18 cellular contexts compared by ENCODE assay signal in genomic region chr3:85790445-85791030, GRCh38.
DNase-seq lines count a peak whose midpoint lies in the region; ATAC-seq, FAIRE-seq and TF ChIP-seq lines count a peak whose summit lies in the region.
"Had no signal": no experiment of that assay in that cellular context is flagged by ENCODE, and none has a peak within 500 bp of the region (broad histone marks: within the 10 kb centered on the region; RNA-seq: fewer than 3 reads in every experiment).

No MANE protein-coding gene starts in this region.

- no peak overlapping the region for H3K4me3 ChIP-seq in GM23338
- no peak overlapping the region for H3K4me3 ChIP-seq in kidney (ENCODE audit: low read length in 2 of 2)
- H3K4me3 ChIP-seq in CD8-positive, alpha-beta memory T cell (ENCODE audit: low read length): no peak overlapping the region

- H3K9me3 ChIP-seq in kidney (ENCODE audit: control insufficient read depth in 1 of 2, low read length in 2 of 2): no peaks in the 10 kb centered on the region
- H3K9me3 ChIP-seq in CD8-positive, alpha-beta memory T cell (ENCODE audit: low read length): no peaks in the 10 kb centered on the region
- H3K9me3 ChIP-seq: SK-N-SH had no signal

- CTCF ChIA-PET in CD8-positive, alpha-beta memory T cell (lab: Charles Lee): no interaction called here
- CTCF ChIA-PET in RWPE1 (lab: Yijun Ruan, JAX): no interaction called here

- peak overlapping the region; percentile 46; the same call in 1 of the 2 replicates for H3K27ac Mint-ChIP-seq in GM23338
- H3K27ac Mint-ChIP-seq in CD8-positive, alpha-beta memory T cell: no peak overlapping the region

- intact Hi-C loops in kidney (cut with DNase I): no loop called here

- TF ChIP-seq CTCF in GM23338 (conservative IDR thresholded peaks at IDR 0.05; ENCODE audit: low read depth in 2 of 2): no peak
- no peak for TF ChIP-seq CTCF in kidney (IDR thresholded peaks at IDR 0.05; ENCODE audit: borderline replicate concordance, extremely low read depth, insufficient read depth)
- TF ChIP-seq CTCF in RWPE1 (conservative IDR thresholded peaks at IDR 0.05; ENCODE audit: low read depth): no peak

- no peaks in the 10 kb centered on the region for H3K27me3 Mint-ChIP-seq in GM23338 (ENCODE audit: insufficient read depth, low read depth, poor library complexity)
- no peaks in the 10 kb centered on the region for H3K27me3 Mint-ChIP-seq in CD8-positive, alpha-beta memory T cell

- POLR2A ChIA-PET in CD8-positive, alpha-beta memory T cell (lab: Charles Lee): no interaction called here
- POLR2A ChIA-PET in RWPE1 (lab: Yijun Ruan, JAX; ENCODE audit: low non-redundant PET): no interaction called here

- no peak overlapping the region for H3K9ac ChIP-seq in kidney (ENCODE audit: low read length in 2 of 2)
- H3K9ac ChIP-seq: SK-N-SH had no signal

- DNase-seq in GM23338 (ENCODE audit: low spot score): peak; percentile 17
- DNase-seq in NCI-H1092 (lab: John Stamatoyannopoulos, UW): peak; percentile 49
- peak; percentile 94 to 96 for DNase-seq in cerebellar nuclear complex (lab: John Stamatoyannopoulos, UW)
- peak; percentile 22 for DNase-seq in kidney
- no peak for DNase-seq in hippocampal formation (lab: John Stamatoyannopoulos, UW)
- no peak for DNase-seq in CD8-positive, alpha-beta memory T cell
- DNase-seq in RWPE1 (ENCODE audit: low spot score): no peak
- DNase-seq: ACHN, GDM1, MM.1S, NCI-H1105, NCI-H1694 treated with DMSO at 0.1 percent for 48 hours, NCI-H2171, NCI-H446 treated with DMSO at 0.1 percent for 48 hours, NCI-H748 treated with DMSO at 0.1 percent for 48 hours, SHP77 treated with DMSO at 0.1 percent for 48 hours, SK-N-SH had no signal

- H3K79me2 ChIP-seq in GM23338 (replicated peaks; ENCODE audit: insufficient read depth): no peaks in the 10 kb centered on the region

- no peak for FAIRE-seq in kidney (lab: Jason Lieb, UNC)
- FAIRE-seq: D721Med had no signal

- peak; percentile 54 for ATAC-seq in GM23338

- peaks cover 11% of the 10 kb centered on the region; the same call in 2 of the 3 replicates for H3K4me1 Mint-ChIP-seq in GM23338
- H3K4me1 Mint-ChIP-seq in CD8-positive, alpha-beta memory T cell: no peaks in the 10 kb centered on the region

- no peaks in the 10 kb centered on the region for H3K27me3 ChIP-seq in GM23338 (ENCODE audit: insufficient read depth)
- no peaks in the 10 kb centered on the region for H3K27me3 ChIP-seq in CD8-positive, alpha-beta memory T cell (ENCODE audit: insufficient read depth, low read length, poor library complexity, severe bottlenecking)

- H3K36me3 ChIP-seq in GM23338 (ENCODE audit: insufficient read depth) (no peaks in the 10 kb centered on the region), kidney (ENCODE audit: control insufficient read depth in 1 of 2, insufficient read depth in 2 of 2, low read length in 2 of 2) (no peaks in the 10 kb centered on the region)
- H3K36me3 ChIP-seq in CD8-positive, alpha-beta memory T cell (ENCODE audit: insufficient read depth, low read length): no peaks in the 10 kb centered on the region

- H3K4me2 ChIP-seq in GM23338: 0 out of 2 replicates have a peak overlapping the region, but pooled peaks have one; percentile 30
- H3K4me2 ChIP-seq: SK-N-SH had no signal

- no peaks in the 10 kb centered on the region for H3K9me2 ChIP-seq in GM23338 (ENCODE audit: insufficient read depth)
- H3K9me2 ChIP-seq: SK-N-SH had no signal

- no peaks in the 10 kb centered on the region for H4K20me1 ChIP-seq in GM23338 (replicated peaks; ENCODE audit: insufficient read depth)

- no peaks in the 10 kb centered on the region for H3K9me3 Mint-ChIP-seq in GM23338
- H3K9me3 Mint-ChIP-seq in CD8-positive, alpha-beta memory T cell: peaks cover 3 to 21% (median 9%) of the 10 kb centered on the region in 5 donors

- no peak overlapping the region for H3K4me3 Mint-ChIP-seq in GM23338
- H3K4me3 Mint-ChIP-seq in CD8-positive, alpha-beta memory T cell: no peak overlapping the region

- peaks cover 8% of the 10 kb centered on the region; the same call in 1 of the 2 replicates for H3K4me1 ChIP-seq in GM23338 (ENCODE audit: insufficient read depth)
- H3K4me1 ChIP-seq in kidney (ENCODE audit: control insufficient read depth in 1 of 2, insufficient read depth in 1 of 2, low read depth in 1 of 2, low read length in 2 of 2): no peaks in the 10 kb centered on the region
- no peaks in the 10 kb centered on the region for H3K4me1 ChIP-seq in CD8-positive, alpha-beta memory T cell (ENCODE audit: insufficient read depth, low read length)

- no peak overlapping the region for H2AFZ ChIP-seq in GM23338

- no peaks in the 10 kb centered on the region for H3F3A ChIP-seq in GM23338 (replicated peaks; ENCODE audit: low read depth)

- no peaks in the 10 kb centered on the region for H3K36me3 Mint-ChIP-seq in GM23338 (ENCODE audit: low read depth)
- no peaks in the 10 kb centered on the region for H3K36me3 Mint-ChIP-seq in CD8-positive, alpha-beta memory T cell

- H3K27ac ChIP-seq in GM23338 (ENCODE audit: low read depth) (no peak overlapping the region), kidney (ENCODE audit: low read depth in 2 of 2, low read length in 2 of 2) (no peak overlapping the region), RWPE1 (no peak overlapping the region)
- no peak overlapping the region for H3K27ac ChIP-seq in CD8-positive, alpha-beta memory T cell (ENCODE audit: low read depth, low read length)

TF ChIP-seq in GM23338, 12 proteins besides CTCF, POLR2A, EP300 and RAD21:
- no peak for TF ChIP-seq EZH2 (IDR thresholded peaks at IDR 0.05; ENCODE audit: low read depth, unreplicated experiment)
- no peak for TF ChIP-seq POLR2AphosphoS5 (IDR thresholded peaks at IDR 0.05; ENCODE audit: low read depth)
- no peak for TF ChIP-seq STAT1 (IDR thresholded peaks at IDR 0.05; ENCODE audit: unreplicated experiment)
- no peak for TF ChIP-seq REST (IDR thresholded peaks at IDR 0.05; ENCODE audit: unreplicated experiment)
- TF ChIP-seq ZNF114 (CRISPR knock-in tag; IDR thresholded peaks at IDR 0.05): no peak
- no peak for TF ChIP-seq ETS1 (IDR thresholded peaks at IDR 0.05)

Comparison
In these comparisons a context has a peak if more than half of its experiments do, and no peak if none do; other contexts are left out.
1. DNase-seq: peak in GM23338 (single experiment), NCI-H1092 (single experiment), cerebellar nuclear complex (2 of 2) and kidney (single experiment); none in hippocampal formation (0 of 2), CD8-positive, alpha-beta memory T cell (0 of 5) and RWPE1 (single experiment).